ENCODE assay signal across 16 cellular contexts in the genomic region with DNA sequence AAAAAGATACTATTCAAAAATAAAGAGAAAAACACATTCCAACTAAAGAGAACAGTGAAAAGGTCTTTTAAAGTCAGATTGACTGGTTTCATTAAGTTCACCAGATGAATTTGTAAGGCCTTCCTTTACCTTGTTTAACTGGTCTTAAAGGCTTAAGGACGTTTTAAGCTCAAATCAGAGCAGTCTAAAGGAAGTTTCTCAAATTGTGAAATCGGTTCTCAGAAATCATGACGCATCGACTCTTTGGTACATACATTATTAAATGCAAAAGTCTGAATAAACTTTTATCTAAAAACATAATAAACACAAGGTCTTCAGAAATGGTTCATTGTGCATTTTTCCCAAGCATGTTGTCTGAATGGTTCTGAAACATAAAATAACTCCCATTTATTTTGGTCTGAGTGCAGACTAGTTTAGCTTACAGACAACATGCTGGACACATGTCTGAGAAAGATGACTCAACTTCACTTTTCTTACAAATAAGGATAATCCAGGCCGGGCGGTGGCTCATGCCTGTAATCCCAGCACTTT.
DNase-seq lines count a peak whose midpoint lies in the region; ATAC-seq and TF ChIP-seq lines count a peak whose summit lies in the region.
"Had no signal": no experiment of that assay in that cellular context is flagged by ENCODE, and none has a peak within 500 bp of the region (broad histone marks: within the 10 kb centered on the region; RNA-seq: fewer than 3 reads in every experiment).

No MANE protein-coding gene starts in this region.

- H3K9ac ChIP-seq in trophoblast cell (ENCODE audit: low read length), result no peak overlapping the region

- intact Hi-C loops in Calu3 (cut with micrococcal nuclease; ENCODE audit: unreplicated experiment), result no loop called here

- no peak overlapping the region for H4K91ac ChIP-seq in trophoblast cell (ENCODE audit: low read depth, low read length)

- no peaks in the 10 kb centered on the region for H3K9me3 ChIP-seq in trophoblast cell (ENCODE audit: insufficient read depth, low read depth, low read length)
- H3K9me3 ChIP-seq: A549 had no signal

- no peaks in the 10 kb centered on the region for H3K4me1 Mint-ChIP-seq in Calu3 (ENCODE audit: low read depth, unreplicated experiment)
- H3K4me1 Mint-ChIP-seq: CD14-positive monocyte had no signal

- no peak overlapping the region for H3K4me3 ChIP-seq in trophoblast cell (ENCODE audit: low read depth, low read length)
- H3K4me3 ChIP-seq: A549 had no signal

- H3K27ac ChIP-seq in trophoblast cell (ENCODE audit: low read depth, low read length), result no peak overlapping the region
- H3K27ac ChIP-seq: A549, HL-60 had no signal

- H3K23ac ChIP-seq in trophoblast cell (ENCODE audit: low read length), result no peak overlapping the region

- H3K36me3 ChIP-seq in trophoblast cell (ENCODE audit: control insufficient read depth in 1 of 2, insufficient read depth in 2 of 2, low read length in 2 of 2), result no peaks in the 10 kb centered on the region

- H3K4ac ChIP-seq in trophoblast cell (ENCODE audit: low read depth, low read length), result no peak overlapping the region

- ATAC-seq in esophagus mucosa, result peak; percentile 96
- ATAC-seq in GM21367 (IDR thresholded peaks at IDR 0.05; ENCODE audit: unreplicated experiment), result no peak
- ATAC-seq: A549; CD8-positive, alpha-beta T cell had no signal

- no peaks in the 10 kb centered on the region for H3K27me3 Mint-ChIP-seq in Calu3 (ENCODE audit: unreplicated experiment)

- no peak overlapping the region for H4K8ac ChIP-seq in trophoblast cell (ENCODE audit: low read depth, low read length)

- no peak overlapping the region for H3K14ac ChIP-seq in trophoblast cell (ENCODE audit: low read length)

- no peak overlapping the region for H2BK5ac ChIP-seq in trophoblast cell (ENCODE audit: low read depth, low read length, poor library complexity)

- CTCF ChIA-PET in Calu3 (lab: Charles Lee), result no interaction called here

- no peak overlapping the region for H2BK120ac ChIP-seq in trophoblast cell (ENCODE audit: insufficient read depth, low read length, poor library complexity)

- no TSS peak for BruUV-seq in Calu3 (replicated peaks; lab: Mats Ljungman, UMichigan)

- no peak overlapping the region for H3K27ac Mint-ChIP-seq in Calu3 (ENCODE audit: unreplicated experiment)
- H3K27ac Mint-ChIP-seq: CD14-positive monocyte; CD8-positive, alpha-beta T cell; HFFc6 had no signal

- DNase-seq in H4 (ENCODE audit: low spot score), result peak; percentile 12
- peak; percentile 87 for DNase-seq in amniotic epithelial cell (ENCODE audit: low read depth)
- DNase-seq in trophoblast cell, result peak; percentile 23 to 55
- no peak for DNase-seq in D341Med (ENCODE audit: low spot score)
- DNase-seq in Calu3, result no peak
- no peak for DNase-seq in retina
- DNase-seq: CD8-positive, alpha-beta T cell; COR-L47; DMS 273 treated with DMSO at 0.1 percent for 48 hours; HCEC 1CT; HFFc6 had no signal

- no peak overlapping the region for H3K4me2 ChIP-seq in trophoblast cell (ENCODE audit: low read length)
- H3K4me2 ChIP-seq: A549 had no signal

- no CpG with 5 or more reads among the region's 6 CpGs for WGBS in trophoblast cell (ENCODE audit: extremely low coverage, insufficient coverage, insufficient read length)

- no peak overlapping the region for H2BK12ac ChIP-seq in trophoblast cell (ENCODE audit: low read length)

- H3K79me1 ChIP-seq in trophoblast cell (ENCODE audit: low read length), result no peaks in the 10 kb centered on the region

- H3K4me1 ChIP-seq in trophoblast cell (ENCODE audit: control insufficient read depth in 1 of 2, insufficient read depth in 2 of 2, low read length in 2 of 2), result no peaks in the 10 kb centered on the region
- H3K4me1 ChIP-seq: A549 had no signal

- no peaks in the 10 kb centered on the region for H3K36me3 Mint-ChIP-seq in Calu3 (ENCODE audit: insufficient read depth, unreplicated experiment)
- H3K36me3 Mint-ChIP-seq: CD14-positive monocyte; CD8-positive, alpha-beta T cell had no signal

- H3K79me2 ChIP-seq in trophoblast cell (ENCODE audit: control insufficient read depth, insufficient read depth, low read length, poor library complexity), result no peaks in the 10 kb centered on the region

- no peaks in the 10 kb centered on the region for H3K9me3 Mint-ChIP-seq in Calu3 (ENCODE audit: low read depth, unreplicated experiment)
- H3K9me3 Mint-ChIP-seq: CD14-positive monocyte had no signal

- H3K18ac ChIP-seq in trophoblast cell (ENCODE audit: low read length), result no peak overlapping the region

- no peak overlapping the region for H4K12ac ChIP-seq in trophoblast cell (ENCODE audit: low read depth, low read length)

- H3K27me3 ChIP-seq in trophoblast cell (ENCODE audit: insufficient read depth, low read length), result no peaks in the 10 kb centered on the region

- no peak overlapping the region for H2AFZ ChIP-seq in trophoblast cell (ENCODE audit: insufficient read depth, low read length, poor library complexity)

- no peak overlapping the region for H2AK5ac ChIP-seq in trophoblast cell (ENCODE audit: low read length)

- H3K4me3 Mint-ChIP-seq in Calu3 (ENCODE audit: low read depth, unreplicated experiment), result no peak overlapping the region
- H3K4me3 Mint-ChIP-seq: CD14-positive monocyte; CD8-positive, alpha-beta T cell; HFFc6 had no signal

- TF ChIP-seq CTCF in Calu3 (IDR thresholded peaks at IDR 0.05; ENCODE audit: unreplicated experiment), result no peak

Comparison
In these comparisons a context has a peak if more than half of its experiments do, and no peak if none do; other contexts are left out.
1. DNase-seq: peak in H4 (single experiment), amniotic epithelial cell (single experiment) and trophoblast cell (2 of 2); none in D341Med (single experiment), Calu3 (single experiment) and retina (single experiment).